ENCODE assay signal across 8 cellular contexts in genomic region chr11:35145249-35145648, GRCh38. TPM values are rescaled to one million over a fixed set of nuclear protein-coding genes. Genes with fewer than 3 reads are reported as not detected.
A peak's percentile ranks its signal among the peaks of the same experiment; 100 is the strongest.
DNase-seq lines count a peak whose midpoint lies in the region; ATAC-seq and TF ChIP-seq lines count a peak whose summit lies in the region.

No MANE protein-coding gene starts in this region.

- no peak for TF ChIP-seq POLR2A in vagina (IDR thresholded peaks at IDR 0.05)
- no peak for TF ChIP-seq POLR2A in gastrocnemius medialis (IDR thresholded peaks at IDR 0.05)

- in situ Hi-C loops in gastrocnemius medialis (cut with MboI; ENCODE audit: low sequenced_read_pairs in 4 of 4) = loop anchor here in 1 of 4 donors (25.0 kb wide), 1 partner anchor 158 kb away; no protein-coding TSS in a partner anchor

- peak; percentile 11 to 18 for ATAC-seq in activated CD4-positive, CD25-positive, alpha-beta regulatory T cell treated with anti-CD3 and anti-CD28 coated beads, Interleukin-2, amount 50 U/mL, for 24 hours
- ATAC-seq in gastrocnemius medialis = no peak

- H3K27ac ChIP-seq in epithelial cell of prostate (peak overlapping the region; percentile 97), vagina (peak overlapping the region; percentile 55), gastrocnemius medialis (no peak overlapping the region)

- H3K9me3 ChIP-seq in vagina (no peaks in the 10 kb centered on the region), gastrocnemius medialis (no peaks in the 10 kb centered on the region)

- DNase-seq in activated CD4-positive, CD25-positive, alpha-beta regulatory T cell (lab: John Stamatoyannopoulos, UW) = no peak
- DNase-seq in HCEC 1CT = peak; percentile 66
- DNase-seq in MV-4-11 (lab: John Stamatoyannopoulos, UW) = peak; percentile 97
- no peak for DNase-seq in epithelial cell of prostate (ENCODE audit: low read depth, low spot score)
- no peak for DNase-seq in vagina (ENCODE audit: extremely low spot score in 2 of 2)
- no peak for DNase-seq in gastrocnemius medialis
- DNase-seq in HT-29 (ENCODE audit: low spot score) = no peak

- H3K27me3 ChIP-seq in vagina (no peaks in the 10 kb centered on the region), gastrocnemius medialis (no peaks in the 10 kb centered on the region)

- intact Hi-C loops in vagina (cut with DNase I) = no loop called here
- intact Hi-C loops in gastrocnemius medialis (cut with DNase I; ENCODE audit: low total_unique reads) = no loop called here

- TF ChIP-seq CTCF in vagina (IDR thresholded peaks at IDR 0.05) (no peak), gastrocnemius medialis (IDR thresholded peaks at IDR 0.05 in 4 of 5, conservative IDR thresholded peaks at IDR 0.05 in 1 of 5) (no peak)

- H3K36me3 ChIP-seq in vagina = peaks cover 0 to 5% of the 10 kb centered on the region in 2 donors
- H3K36me3 ChIP-seq in gastrocnemius medialis = no peaks in the 10 kb centered on the region

- H3K4me3 ChIP-seq in vagina = peak overlapping the region in 1 of 2 donors; percentile 17
- no peak overlapping the region for H3K4me3 ChIP-seq in gastrocnemius medialis

- H3K4me1 ChIP-seq in vagina (peaks cover 98% of the 10 kb centered on the region), gastrocnemius medialis (peaks cover 4 to 7% of the 10 kb centered on the region in 2 donors)

RNA-seq across cellular contexts. Expression of gene CD44, which starts 6.3 kb away (rescaled TPM):
- total RNA-seq in vagina (869 TPM), gastrocnemius medialis (10 to 100 TPM; 19.5 to 32.5 (median 29.2) TPM)
- total RNA-seq in HT-29 (2014; rRNA removed; shearing (Covaris generic)) = 148 and 159 TPM in 2 replicates

Comparison
In these comparisons a context has a peak if more than half of its experiments do, and no peak if none do; other contexts are left out.
1. ATAC-seq: peak in activated CD4-positive, CD25-positive, alpha-beta regulatory T cell treated with anti-CD3 and anti-CD28 coated beads, Interleukin-2, amount 50 U/mL, for 24 hours (2 of 2); none in gastrocnemius medialis (0 of 2).
2. DNase-seq: peak in HCEC 1CT (single experiment) and MV-4-11 (single experiment); none in activated CD4-positive, CD25-positive, alpha-beta regulatory T cell (0 of 4), epithelial cell of prostate (single experiment), vagina (0 of 2), gastrocnemius medialis (0 of 2) and HT-29 (single experiment).
3. H3K27ac ChIP-seq: peak in epithelial cell of prostate (single experiment) and vagina (single experiment); none in gastrocnemius medialis (0 of 4).